In the genomic region with DNA sequence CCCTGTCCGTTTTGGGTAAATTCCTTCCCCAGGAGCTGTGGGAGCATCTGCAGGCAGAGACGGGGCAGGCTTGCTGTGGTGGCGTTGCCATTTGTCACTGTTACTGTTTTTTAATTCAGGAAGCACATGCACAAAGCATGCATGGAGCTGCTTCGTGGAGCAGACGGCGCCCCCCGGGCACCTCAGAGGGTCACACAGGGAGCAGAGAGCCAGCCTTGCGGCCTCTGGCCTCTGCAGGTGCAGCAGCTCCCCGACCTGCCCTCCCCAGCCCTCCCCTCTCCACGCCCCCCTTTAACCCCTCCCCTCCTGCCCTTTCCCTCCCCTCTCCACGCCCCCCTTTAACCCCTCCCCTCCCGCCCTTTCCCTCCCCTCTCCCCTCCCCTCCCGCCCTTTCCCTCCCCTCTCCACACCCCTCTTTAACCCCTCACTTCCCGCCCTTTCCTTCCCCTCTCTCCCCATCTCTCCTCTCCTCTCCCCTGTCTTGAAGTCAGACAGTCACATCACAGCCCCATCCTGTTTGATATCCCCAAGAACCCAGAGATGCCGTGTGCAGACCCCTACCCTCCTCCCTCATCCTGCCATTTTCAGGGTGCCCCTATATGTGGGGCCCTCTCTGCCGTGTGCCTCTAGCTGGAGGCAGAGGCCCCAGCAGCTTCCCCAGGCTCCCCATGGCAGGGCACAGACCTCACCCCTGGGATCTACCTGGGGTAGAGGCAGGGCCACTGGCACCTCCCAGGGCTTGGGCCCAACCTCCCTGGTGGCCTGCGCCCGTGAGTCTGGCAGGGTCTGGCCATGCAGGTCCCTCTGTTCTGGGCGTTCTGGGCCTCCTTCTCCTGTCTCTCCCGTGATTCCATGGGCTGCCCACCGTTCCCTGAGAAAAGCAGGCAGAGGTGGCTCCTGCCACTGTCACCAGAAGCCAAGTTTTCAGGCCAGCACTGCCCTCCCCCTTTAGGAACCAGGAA, we compare ENCODE assay signal across 8 cellular contexts. TPM values are rescaled to one million over a fixed set of nuclear protein-coding genes. Genes with fewer than 3 reads are reported as not detected.
A peak's percentile ranks its signal among the peaks of the same experiment; 100 is the strongest.
DNase-seq lines count a peak whose midpoint lies in the region; ATAC-seq, FAIRE-seq and TF ChIP-seq lines count a peak whose summit lies in the region.
"Had no signal": no experiment of that assay in that cellular context is flagged by ENCODE, and none has a peak within 500 bp of the region (broad histone marks: within the 10 kb centered on the region; RNA-seq: fewer than 3 reads in every experiment).

No MANE protein-coding gene starts in this region.

- H3K27me3 ChIP-seq in small intestine (ENCODE audit: control insufficient read depth in 2 of 2, insufficient read depth in 2 of 2, low read length in 2 of 2), result peaks cover 0 to 2% of the 10 kb centered on the region in 2 donors
- H3K27me3 ChIP-seq: SJSA1 had no signal

- H3K4me3 ChIP-seq in fibroblast of villous mesenchyme (ENCODE audit: low read depth, low read length) (no peak overlapping the region), small intestine (ENCODE audit: low read depth in 1 of 2, low read length in 2 of 2) (no peak overlapping the region)
- H3K4me3 ChIP-seq: SJSA1 had no signal

- no peaks in the 10 kb centered on the region for H3K36me3 ChIP-seq in small intestine (ENCODE audit: control insufficient read depth in 2 of 2, insufficient read depth in 2 of 2, low read length in 2 of 2)
- H3K36me3 ChIP-seq: SJSA1 had no signal

- no peaks in the 10 kb centered on the region for H3K9me3 ChIP-seq in small intestine (ENCODE audit: control insufficient read depth, low read depth)
- H3K9me3 ChIP-seq: SJSA1 had no signal

- peak; percentile 85 for FAIRE-seq in GM19239 (lab: Jason Lieb, UNC)
- no peak for FAIRE-seq in small intestine (lab: Jason Lieb, UNC)

- peak overlapping the region in 1 of 2 donors; percentile 45 for H3K27ac ChIP-seq in small intestine (ENCODE audit: low read depth in 1 of 2, low read length in 1 of 2)
- H3K27ac ChIP-seq: SJSA1 had no signal

- H3K4me1 ChIP-seq in small intestine (ENCODE audit: control insufficient read depth in 2 of 2, insufficient read depth in 1 of 2, low read depth in 1 of 2, low read length in 1 of 2), result peaks cover 0 to 8% of the 10 kb centered on the region in 2 donors

- 16 to 29% (median 24%) methylated on average over 19 to 21 of the region's 21 CpGs for WGBS in small intestine, 3 donors

- DNase-seq in GM19239 (ENCODE audit: insufficient read length, low spot score) (no peak), NCI-H526 treated with DMSO at 0.1 percent for 48 hours (lab: John Stamatoyannopoulos, UW) (peak; percentile 35), fibroblast of villous mesenchyme (ENCODE audit: low read depth) (peak; percentile 80), small intestine (peak; percentile 41)
- DNase-seq in activated T-helper 9 cell treated with anti-CD3 and anti-CD28 coated beads, Interleukin-2, amount 50 U/mL, for 16 hours (ENCODE audit: low read depth), result peak; percentile 26

- TF ChIP-seq CTCF in fibroblast of villous mesenchyme (IDR thresholded peaks at IDR 0.05; ENCODE audit: insufficient read depth, low read depth, low read length), result no peak

- ATAC-seq in HG03196 (IDR thresholded peaks at IDR 0.05; ENCODE audit: unreplicated experiment) (no peak), GM19452 (IDR thresholded peaks at IDR 0.05; ENCODE audit: unreplicated experiment) (no peak)

RNA-seq across cellular contexts. Expression of gene UBAC1, which starts 29.6 kb away (rescaled TPM):
- total RNA-seq in fibroblast of villous mesenchyme, result 26.7 and 27.6 TPM in 2 replicates
- polyA plus RNA-seq in small intestine, result 10 to 100 TPM; 56.0 to 78.5 (median 70.5) TPM
